8 cellular contexts compared by ENCODE assay signal in the genomic region with DNA sequence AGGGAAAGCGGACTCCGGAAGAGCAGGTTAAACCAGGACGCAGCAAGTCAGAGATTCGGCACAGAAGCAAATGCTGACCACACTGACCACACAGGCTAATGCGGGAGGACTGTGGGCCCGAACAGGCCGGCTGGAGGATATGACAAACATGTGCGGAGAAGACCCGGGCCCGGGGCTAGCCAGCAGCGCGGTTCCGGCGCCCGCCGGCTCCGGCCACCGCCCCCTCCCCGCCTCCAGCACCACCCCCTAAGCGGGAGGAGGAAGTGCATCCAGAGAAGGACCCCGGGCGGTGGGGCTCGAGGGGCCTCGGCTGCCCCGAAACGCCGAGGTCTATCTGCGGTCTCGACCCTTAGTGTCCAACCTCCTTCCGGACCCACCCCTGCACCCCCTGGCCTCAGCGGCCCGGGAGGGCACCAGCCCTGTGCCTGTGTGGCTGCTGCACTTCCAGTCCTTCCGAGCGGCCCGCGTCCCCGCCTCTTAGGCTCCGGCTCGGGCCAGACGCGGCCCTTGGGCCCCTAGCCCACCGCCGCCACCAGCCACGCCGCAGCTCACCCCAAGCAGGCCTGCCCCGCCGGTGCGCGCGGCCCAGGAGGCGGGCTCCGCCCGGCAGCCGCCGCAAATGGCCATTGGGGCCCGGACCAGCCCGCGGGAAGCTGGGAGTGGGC. TPM values are rescaled to one million over a fixed set of nuclear protein-coding genes. Genes with fewer than 3 reads are reported as not detected.
DNase-seq lines count a peak whose midpoint lies in the region; ATAC-seq lines count a peak whose summit lies in the region.

No MANE protein-coding gene starts in this region.

- peaks cover 0 to 4% (median 0%) of the 10 kb centered on the region in 7 donors for H3K9me3 Mint-ChIP-seq in CD4-positive, CD25-positive, alpha-beta regulatory T cell

- peak overlapping the region; percentile 93 to 100 (median 95) for H3K27ac Mint-ChIP-seq in CD4-positive, CD25-positive, alpha-beta regulatory T cell

- peak; percentile 5 to 9 for ATAC-seq in CD4-positive, CD25-positive, alpha-beta regulatory T cell (ENCODE audit: low read depth in 2 of 2)
- peak; percentile 26 for ATAC-seq in GM19372 (IDR thresholded peaks at IDR 0.05; ENCODE audit: low read depth, unreplicated experiment)
- peak; percentile 18 for ATAC-seq in HG03521 (IDR thresholded peaks at IDR 0.05; ENCODE audit: unreplicated experiment)
- peak; percentile 74 to 83 for ATAC-seq in left cardiac atrium

- peak overlapping the region; percentile 92 to 99 (median 94) for H3K4me3 Mint-ChIP-seq in CD4-positive, CD25-positive, alpha-beta regulatory T cell

- no peaks in the 10 kb centered on the region for H3K27me3 ChIP-seq in CD4-positive, CD25-positive, alpha-beta regulatory T cell (ENCODE audit: control insufficient read depth, insufficient read depth, low read length)
- no peaks in the 10 kb centered on the region for H3K27me3 ChIP-seq in SJCRH30

- WGBS in adipose tissue, 3 donors, result 0% methylated on average over 52 to 58 of the region's 58 CpGs

- peaks cover 29% of the 10 kb centered on the region for H3K27me3 Mint-ChIP-seq in CD4-positive, CD25-positive, alpha-beta regulatory T cell

- H3K4me1 Mint-ChIP-seq in CD4-positive, CD25-positive, alpha-beta regulatory T cell, result peaks cover 11 to 33% (median 23%) of the 10 kb centered on the region in 4 donors

- H3K36me3 ChIP-seq in CD4-positive, CD25-positive, alpha-beta regulatory T cell (ENCODE audit: control insufficient read depth, insufficient read depth, low read length), result no peaks in the 10 kb centered on the region
- peaks cover 9% of the 10 kb centered on the region; the same call in 1 of the 2 replicates for H3K36me3 ChIP-seq in SJCRH30

- DNase-seq in CD4-positive, CD25-positive, alpha-beta regulatory T cell, result peak in 2 of 3 donors; percentile 25 to 44
- DNase-seq in SJCRH30, result peak; percentile 67 to 68
- DNase-seq in left cardiac atrium, result peak; percentile 56
- peak; percentile 86 for DNase-seq in posterior vena cava (ENCODE audit: low spot score)
- no peak for DNase-seq in T1000 (lab: John Stamatoyannopoulos, UW)

- no peaks in the 10 kb centered on the region for H3K36me3 Mint-ChIP-seq in CD4-positive, CD25-positive, alpha-beta regulatory T cell

- peaks cover 20% of the 10 kb centered on the region for H3K4me1 ChIP-seq in CD4-positive, CD25-positive, alpha-beta regulatory T cell (ENCODE audit: control insufficient read depth, insufficient read depth, low read length, poor library complexity, severe bottlenecking)
- H3K4me1 ChIP-seq in SJCRH30, result peaks cover 15% of the 10 kb centered on the region

- no peaks in the 10 kb centered on the region for H3K9me3 ChIP-seq in CD4-positive, CD25-positive, alpha-beta regulatory T cell (ENCODE audit: control insufficient read depth in 2 of 2, low read length in 2 of 2)
- H3K9me3 ChIP-seq in SJCRH30 (replicated peaks), result no peaks in the 10 kb centered on the region

- H3K4me3 ChIP-seq in CD4-positive, CD25-positive, alpha-beta regulatory T cell (ENCODE audit: low read depth, low read length), result peak overlapping the region; percentile 79
- H3K4me3 ChIP-seq in SJCRH30, result peak overlapping the region; percentile 88

- intact Hi-C loops in left cardiac atrium (cut with DNase I), result loop anchor here in 1 of 2 donors (5.0 kb wide), 1 partner anchor 144 kb away; no protein-coding TSS in a partner anchor
- intact Hi-C loops in posterior vena cava (cut with DNase I), result no loop called here

- peak overlapping the region; percentile 62 for H3K27ac ChIP-seq in CD4-positive, CD25-positive, alpha-beta regulatory T cell (ENCODE audit: insufficient read depth, low read length, poor library complexity, severe bottlenecking)
- peak overlapping the region; percentile 86 for H3K27ac ChIP-seq in SJCRH30
- peak overlapping the region; percentile 11 for H3K27ac ChIP-seq in adipose tissue (ENCODE audit: low read depth, low read length)

RNA-seq across cellular contexts. Expression of a gene that starts 2.1 kb away (rescaled TPM):
- 0.52 TPM for total RNA-seq in CD4-positive, CD25-positive, alpha-beta regulatory T cell
- 1 to 10 TPM in 1 of 4 donors, under 1 TPM in 2, not detected in 1; 0.03 to 1.0 (median 0.25) TPM for polyA plus RNA-seq in CD4-positive, CD25-positive, alpha-beta regulatory T cell
- 27.5 and 30.3 TPM in 2 replicates for total RNA-seq in SJCRH30 (2014; rRNA removed; shearing (Covaris generic))
- polyA plus RNA-seq in adipose tissue, result 10 to 100 TPM in 1 of 3 donors, 1 to 10 TPM in 2; 4.2 to 13.8 (median 4.3) TPM
- total RNA-seq in left cardiac atrium (10 to 100 TPM in 1 of 2 donors, 1 to 10 TPM in 1; 7.2 to 14.3 TPM), posterior vena cava (1 to 10 TPM; 6.1 to 6.8 TPM)

Comparison
In these comparisons a context has a peak if more than half of its experiments do, and no peak if none do; other contexts are left out.
1. ATAC-seq: peak in every context shown above with its lines; median percentile 78 in left cardiac atrium; 26 in GM19372; 18 in HG03521; 7 in CD4-positive, CD25-positive, alpha-beta regulatory T cell.
2. H3K27ac ChIP-seq: peak in every context shown above with its lines; median percentile 86 in SJCRH30; 62 in CD4-positive, CD25-positive, alpha-beta regulatory T cell; 11 in adipose tissue.